6 cellular contexts compared by ENCODE assay signal in the genomic region with DNA sequence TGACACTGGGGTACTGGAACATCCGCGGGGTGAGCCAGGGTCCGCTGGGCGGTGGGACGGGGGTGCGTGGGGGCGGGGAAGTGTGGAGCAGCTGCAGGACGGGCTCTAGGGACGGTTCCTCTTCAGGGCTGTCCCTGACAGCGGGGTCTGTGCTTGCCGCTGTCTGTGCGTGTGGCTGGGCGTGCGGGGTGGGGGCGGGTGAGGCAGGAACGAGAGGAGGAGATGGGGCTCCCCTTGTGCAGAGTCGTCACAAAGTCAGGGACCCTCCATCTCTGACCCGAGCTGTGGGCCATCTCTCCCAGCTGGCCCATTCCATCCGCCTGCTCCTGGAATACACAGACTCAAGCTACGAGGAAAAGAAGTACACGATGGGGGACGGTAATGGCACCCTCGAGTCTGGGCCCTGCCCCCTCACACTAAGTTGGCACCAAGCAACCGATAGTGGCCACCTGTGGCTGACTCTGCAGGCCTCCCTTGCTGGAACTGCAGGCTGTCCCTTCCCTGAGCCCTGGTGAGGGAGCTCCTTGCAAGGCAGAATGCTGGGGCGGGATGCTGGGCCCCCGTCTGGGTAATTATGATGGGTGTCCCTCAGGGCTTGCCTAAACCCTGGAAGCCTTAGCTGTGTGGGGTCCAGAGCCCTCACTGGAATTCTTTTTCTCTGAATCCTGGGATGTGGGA. TPM values are rescaled to one million over a fixed set of nuclear protein-coding genes. Genes with fewer than 3 reads are reported as not detected.
A peak's percentile ranks its signal among the peaks of the same experiment; 100 is the strongest.
DNase-seq lines count a peak whose midpoint lies in the region; ATAC-seq, FAIRE-seq and TF ChIP-seq lines count a peak whose summit lies in the region.

No MANE protein-coding gene starts in this region.

- H3K27ac Mint-ChIP-seq in astrocyte (ENCODE audit: unreplicated experiment) (no peak overlapping the region), naive B cell (peak overlapping the region in 1 of 6 donors; percentile 48)

- no peak for FAIRE-seq in astrocyte (lab: Jason Lieb, UNC)

- no peaks in the 10 kb centered on the region for H3K27me3 ChIP-seq in astrocyte (ENCODE audit: insufficient read depth, low read length)

- peak overlapping the region; percentile 75 for H2AFZ ChIP-seq in astrocyte (ENCODE audit: low read depth, low read length)

- H3K4me1 Mint-ChIP-seq in astrocyte (ENCODE audit: low read depth, unreplicated experiment) (no peaks in the 10 kb centered on the region), naive B cell (peaks cover 14 to 22% (median 18%) of the 10 kb centered on the region in 3 donors)

- H3K4me1 ChIP-seq in astrocyte (ENCODE audit: insufficient read depth, low read length), result peaks cover 4% of the 10 kb centered on the region

- no peak overlapping the region for H3K27ac ChIP-seq in astrocyte (ENCODE audit: low read depth, low read length)

- peak overlapping the region; percentile 84 for H3K4me2 ChIP-seq in astrocyte (ENCODE audit: low read length)

- peak overlapping the region; percentile 32 for H3K4me3 ChIP-seq in astrocyte (ENCODE audit: insufficient read depth, low read depth, low read length)

- no peaks in the 10 kb centered on the region for H3K79me2 ChIP-seq in astrocyte (ENCODE audit: insufficient read depth, low read length)

- in situ Hi-C loops in GM13976 (cut with MboI; ENCODE audit: low sequenced_read_pairs, unreplicated experiment), result loop anchor here (10.0 kb wide), 1 partner anchor 47 kb away; a partner anchor contains a TSS

- no peak for TF ChIP-seq CTCF in GM13976 (IDR thresholded peaks at IDR 0.05; ENCODE audit: borderline replicate concordance, control extremely low read depth, extremely low read depth, insufficient read depth, missing control alignments)
- no peak for TF ChIP-seq CTCF in astrocyte (IDR thresholded peaks at IDR 0.05; ENCODE audit: insufficient read depth, low read depth, low read length)

- H3K4me3 Mint-ChIP-seq in astrocyte (ENCODE audit: unreplicated experiment) (peak overlapping the region; percentile 70), naive B cell (peak overlapping the region; percentile 60 to 89 (median 82))

- peaks cover 16% of the 10 kb centered on the region for H3K27me3 Mint-ChIP-seq in astrocyte (ENCODE audit: low read depth, unreplicated experiment)
- H3K27me3 Mint-ChIP-seq in naive B cell, result no peaks in the 10 kb centered on the region

- peak; percentile 61 to 63 for ATAC-seq in naive B cell (ENCODE audit: low read depth in 2 of 2)

- no peaks in the 10 kb centered on the region for H3K9me3 ChIP-seq in astrocyte (ENCODE audit: insufficient read depth, low read depth, low read length)

- H3K9ac ChIP-seq in astrocyte (ENCODE audit: low read length), result peak overlapping the region; percentile 47

- DNase-seq in GM13976 (ENCODE audit: low spot score) (peak; percentile 16), astrocyte (ENCODE audit: low read depth) (no peak), naive B cell (no peak), NCI-H748 (lab: John Stamatoyannopoulos, UW; ENCODE audit: unreplicated experiment) (no peak), mucosa of gallbladder (ENCODE audit: low spot score) (no peak), DMS53 (lab: John Stamatoyannopoulos, UW) (no peak)

- H3K36me3 ChIP-seq in astrocyte (ENCODE audit: insufficient read depth, low read length), result no peaks in the 10 kb centered on the region

- H3K9me3 Mint-ChIP-seq in astrocyte (ENCODE audit: unreplicated experiment) (no peaks in the 10 kb centered on the region), naive B cell (peaks cover 0 to 3% (median 0%) of the 10 kb centered on the region in 7 donors)

- no peaks in the 10 kb centered on the region for H4K20me1 ChIP-seq in astrocyte (ENCODE audit: insufficient read depth, low read length)

- H3K36me3 Mint-ChIP-seq in astrocyte (ENCODE audit: low read depth, unreplicated experiment) (peaks cover 5% of the 10 kb centered on the region), naive B cell (no peaks in the 10 kb centered on the region)

RNA-seq across cellular contexts. Expression of a gene that starts 0.4 kb away (rescaled TPM):
- total RNA-seq in astrocyte (11.8 and 13.4 TPM in 2 replicates), mucosa of gallbladder (69.9 TPM)
- 10 to 100 TPM in 2 of 6 donors, 1 to 10 TPM in 4; 3.9 to 14.5 (median 5.7) TPM for polyA plus RNA-seq in naive B cell (ENCODE audit: low read depth in 6 of 6)

RNA-seq across cellular contexts. Expression of a gene that starts 12.4 kb away (rescaled TPM):
- total RNA-seq in astrocyte, result 4.4 and 4.6 TPM in 2 replicates
- 10 to 100 TPM; 10.6 to 24.4 (median 16.7) TPM for polyA plus RNA-seq in naive B cell (ENCODE audit: low read depth in 6 of 6)
- 44.1 TPM for total RNA-seq in mucosa of gallbladder

RNA-seq across cellular contexts. Expression of a gene that starts 19.4 kb away (rescaled TPM):
- total RNA-seq in astrocyte (not detected in 2 replicates), mucosa of gallbladder (0.40 TPM)
- polyA plus RNA-seq in naive B cell (ENCODE audit: low read depth in 6 of 6), result 10 to 100 TPM in 4 of 6 donors, not detected in 2; 36.6 to 90.7 (median 46.5) TPM

RNA-seq across cellular contexts. Expression of a gene that starts 43.8 kb away (rescaled TPM):
- total RNA-seq in astrocyte (not detected in 2 replicates), mucosa of gallbladder (32.8 TPM)
- under 1 TPM in 1 of 6 donors, not detected in 5; 0.93 TPM for polyA plus RNA-seq in naive B cell (ENCODE audit: low read depth in 6 of 6)

RNA-seq across cellular contexts. Expression of a gene that starts 48.6 kb away (rescaled TPM):
- 155 and 156 TPM in 2 replicates for total RNA-seq in astrocyte
- polyA plus RNA-seq in naive B cell (ENCODE audit: low read depth in 6 of 6), result 10 to 100 TPM; 14.3 to 34.9 (median 25.6) TPM
- total RNA-seq in mucosa of gallbladder, result 171 TPM
